ENCODE assay signal across 4 cellular contexts in genomic region chr6:149908480-149908879, GRCh38. TPM values are rescaled to one million over a fixed set of nuclear protein-coding genes. Genes with fewer than 3 reads are reported as not detected.
"Had no signal": no experiment of that assay in that cellular context is flagged by ENCODE, and none has a peak within 500 bp of the region (broad histone marks: within the 10 kb centered on the region; RNA-seq: fewer than 3 reads in every experiment).

No MANE protein-coding gene starts in this region.

RNA-seq across cellular contexts. Expression of gene RAET1E, which starts 10.6 kb away (rescaled TPM):
- total RNA-seq: OCI-LY7, SK-MEL-5 had no signal

RNA-seq across cellular contexts. Expression of gene RAET1G, which starts 14.4 kb away (rescaled TPM):
- total RNA-seq: OCI-LY7, SK-MEL-5 had no signal

RNA-seq across cellular contexts. Expression of gene ULBP1, which starts 55.3 kb away (rescaled TPM):
- total RNA-seq: HT1080, MCF 10A, SK-MEL-5 had no signal
